ENCODE assay signal across 1 cellular context in genomic region chr17:14301761-14302401, GRCh38.
TF ChIP-seq lines count a peak whose summit lies in the region.

No MANE protein-coding gene starts in this region.

TF ChIP-seq in HEK293, 187 proteins besides CTCF, POLR2A, EP300 and RAD21 (continued from another document and continues in another):
- no peak for TF ChIP-seq ZNF184 (tag by site-specific recombination; IDR thresholded peaks at IDR 0.05)
- TF ChIP-seq ZNF138 (tag by site-specific recombination; IDR thresholded peaks at IDR 0.05; ENCODE audit: borderline replicate concordance) = no peak
- TF ChIP-seq SCRT2 (tag by site-specific recombination; IDR thresholded peaks at IDR 0.05) = no peak
- TF ChIP-seq ZNF747 (tag by site-specific recombination; IDR thresholded peaks at IDR 0.05) = no peak
- TF ChIP-seq ZNF157 (tag by site-specific recombination; IDR thresholded peaks at IDR 0.05) = no peak
- no peak for TF ChIP-seq KLF16 (tag by site-specific recombination; IDR thresholded peaks at IDR 0.05)
- peak; percentile 77 for TF ChIP-seq ZBTB8A (tag by site-specific recombination; IDR thresholded peaks at IDR 0.05)
- no peak for TF ChIP-seq ZNF785 (tag by site-specific recombination; IDR thresholded peaks at IDR 0.05)
- no peak for TF ChIP-seq ZNF416 (tag by site-specific recombination; IDR thresholded peaks at IDR 0.05)
- TF ChIP-seq KLF8 (tag by site-specific recombination; IDR thresholded peaks at IDR 0.05) = no peak
- peak; percentile 65 for TF ChIP-seq ZNF335 (tag by site-specific recombination; conservative IDR thresholded peaks at IDR 0.05)
- no peak for TF ChIP-seq OSR2 (tag by site-specific recombination; IDR thresholded peaks at IDR 0.05)
- TF ChIP-seq IKZF3 (tag by site-specific recombination; IDR thresholded peaks at IDR 0.05) = no peak
- TF ChIP-seq ZNF580 (tag by site-specific recombination; IDR thresholded peaks at IDR 0.05) = no peak
- no peak for TF ChIP-seq ZNF529 (tag by site-specific recombination; IDR thresholded peaks at IDR 0.05; ENCODE audit: insufficient replicate concordance)
- no peak for TF ChIP-seq ZNF350 (tag by site-specific recombination; IDR thresholded peaks at IDR 0.05)
- TF ChIP-seq ZNF391 (tag by site-specific recombination; IDR thresholded peaks at IDR 0.05; ENCODE audit: borderline replicate concordance, low read depth) = no peak
- TF ChIP-seq ZNF791 (tag by site-specific recombination; IDR thresholded peaks at IDR 0.05) = no peak
- no peak for TF ChIP-seq ZBTB49 (tag by site-specific recombination; IDR thresholded peaks at IDR 0.05; ENCODE audit: low read depth)
- no peak for TF ChIP-seq ZNF48 (tag by site-specific recombination; IDR thresholded peaks at IDR 0.05)
- peak; percentile 72 for TF ChIP-seq GLIS2 (tag by site-specific recombination; IDR thresholded peaks at IDR 0.05)
- TF ChIP-seq SP7 (tag by site-specific recombination; IDR thresholded peaks at IDR 0.05) = peak; percentile 17; the same call in 1 of the 2 replicates
- TF ChIP-seq SCRT1 (tag by site-specific recombination; IDR thresholded peaks at IDR 0.05; ENCODE audit: borderline replicate concordance) = no peak
- peak; percentile 65; the same call in 1 of the 2 replicates for TF ChIP-seq ZNF501 (tag by site-specific recombination; IDR thresholded peaks at IDR 0.05)
- no peak for TF ChIP-seq ATF2 (tag by site-specific recombination; IDR thresholded peaks at IDR 0.05; ENCODE audit: low read depth)
- 0 out of 2 replicates have a peak, but pooled peaks have one; percentile 16 for TF ChIP-seq GLI4 (tag by site-specific recombination; IDR thresholded peaks at IDR 0.05)
- no peak for TF ChIP-seq PRDM2 (tag by site-specific recombination; IDR thresholded peaks at IDR 0.05; ENCODE audit: borderline replicate concordance)
- no peak for TF ChIP-seq ZNF707 (tag by site-specific recombination; IDR thresholded peaks at IDR 0.05)
- TF ChIP-seq ZNF155 (tag by site-specific recombination; IDR thresholded peaks at IDR 0.05) = no peak
- no peak for TF ChIP-seq GLI2 (tag by site-specific recombination; IDR thresholded peaks at IDR 0.05; ENCODE audit: borderline replicate concordance, low read depth)
- TF ChIP-seq ZBTB10 (tag by site-specific recombination; IDR thresholded peaks at IDR 0.05) = peak; percentile 21; the same call in 1 of the 2 replicates
- TF ChIP-seq ZNF843 (tag by site-specific recombination; IDR thresholded peaks at IDR 0.05) = no peak
- no peak for TF ChIP-seq ZNF555 (tag by site-specific recombination; conservative IDR thresholded peaks at IDR 0.05)
- TF ChIP-seq, protein P1, sequence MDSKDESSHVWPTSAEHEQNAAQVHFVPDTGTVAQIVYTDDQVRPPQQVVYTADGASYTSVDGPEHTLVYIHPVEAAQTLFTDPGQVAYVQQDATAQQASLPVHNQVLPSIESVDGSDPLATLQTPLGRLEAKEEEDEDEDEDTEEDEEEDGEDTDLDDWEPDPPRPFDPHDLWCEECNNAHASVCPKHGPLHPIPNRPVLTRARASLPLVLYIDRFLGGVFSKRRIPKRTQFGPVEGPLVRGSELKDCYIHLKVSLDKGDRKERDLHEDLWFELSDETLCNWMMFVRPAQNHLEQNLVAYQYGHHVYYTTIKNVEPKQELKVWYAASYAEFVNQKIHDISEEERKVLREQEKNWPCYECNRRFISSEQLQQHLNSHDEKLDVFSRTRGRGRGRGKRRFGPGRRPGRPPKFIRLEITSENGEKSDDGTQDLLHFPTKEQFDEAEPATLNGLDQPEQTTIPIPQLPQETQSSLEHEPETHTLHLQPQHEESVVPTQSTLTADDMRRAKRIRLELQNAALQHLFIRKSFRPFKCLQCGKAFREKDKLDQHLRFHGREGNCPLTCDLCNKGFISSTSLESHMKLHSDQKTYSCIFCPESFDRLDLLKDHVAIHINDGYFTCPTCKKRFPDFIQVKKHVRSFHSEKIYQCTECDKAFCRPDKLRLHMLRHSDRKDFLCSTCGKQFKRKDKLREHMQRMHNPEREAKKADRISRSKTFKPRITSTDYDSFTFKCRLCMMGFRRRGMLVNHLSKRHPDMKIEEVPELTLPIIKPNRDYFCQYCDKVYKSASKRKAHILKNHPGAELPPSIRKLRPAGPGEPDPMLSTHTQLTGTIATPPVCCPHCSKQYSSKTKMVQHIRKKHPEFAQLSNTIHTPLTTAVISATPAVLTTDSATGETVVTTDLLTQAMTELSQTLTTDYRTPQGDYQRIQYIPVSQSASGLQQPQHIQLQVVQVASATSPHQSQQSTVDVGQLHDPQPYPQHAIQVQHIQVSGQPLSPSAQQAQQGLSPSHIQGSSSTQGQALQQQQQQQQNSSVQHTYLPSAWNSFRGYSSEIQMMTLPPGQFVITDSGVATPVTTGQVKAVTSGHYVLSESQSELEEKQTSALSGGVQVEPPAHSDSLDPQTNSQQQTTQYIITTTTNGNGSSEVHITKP (tag by site-specific recombination; IDR thresholded peaks at IDR 0.05) = 0 out of 2 replicates have a peak, but pooled peaks have one; percentile 5
- peak; percentile 89 for TF ChIP-seq ZBTB26 (tag by site-specific recombination; optimal IDR thresholded peaks at IDR 0.05)
- TF ChIP-seq, protein P2, sequence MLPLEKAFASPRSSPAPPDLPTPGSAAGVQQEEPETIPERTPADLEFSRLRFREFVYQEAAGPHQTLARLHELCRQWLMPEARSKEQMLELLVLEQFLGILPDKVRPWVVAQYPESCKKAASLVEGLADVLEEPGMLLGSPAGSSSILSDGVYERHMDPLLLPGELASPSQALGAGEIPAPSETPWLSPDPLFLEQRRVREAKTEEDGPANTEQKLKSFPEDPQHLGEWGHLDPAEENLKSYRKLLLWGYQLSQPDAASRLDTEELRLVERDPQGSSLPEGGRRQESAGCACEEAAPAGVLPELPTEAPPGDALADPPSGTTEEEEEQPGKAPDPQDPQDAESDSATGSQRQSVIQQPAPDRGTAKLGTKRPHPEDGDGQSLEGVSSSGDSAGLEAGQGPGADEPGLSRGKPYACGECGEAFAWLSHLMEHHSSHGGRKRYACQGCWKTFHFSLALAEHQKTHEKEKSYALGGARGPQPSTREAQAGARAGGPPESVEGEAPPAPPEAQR (tag by site-specific recombination; IDR thresholded peaks at IDR 0.05) = no peak
- TF ChIP-seq ZNF354C (tag by site-specific recombination; IDR thresholded peaks at IDR 0.05; ENCODE audit: borderline replicate concordance, low read depth) = no peak
- no peak for TF ChIP-seq MYNN (tag by site-specific recombination; IDR thresholded peaks at IDR 0.05; ENCODE audit: borderline replicate concordance)
- TF ChIP-seq ZNF214 (tag by site-specific recombination; IDR thresholded peaks at IDR 0.05; ENCODE audit: borderline replicate concordance) = no peak
